In the genomic region with DNA sequence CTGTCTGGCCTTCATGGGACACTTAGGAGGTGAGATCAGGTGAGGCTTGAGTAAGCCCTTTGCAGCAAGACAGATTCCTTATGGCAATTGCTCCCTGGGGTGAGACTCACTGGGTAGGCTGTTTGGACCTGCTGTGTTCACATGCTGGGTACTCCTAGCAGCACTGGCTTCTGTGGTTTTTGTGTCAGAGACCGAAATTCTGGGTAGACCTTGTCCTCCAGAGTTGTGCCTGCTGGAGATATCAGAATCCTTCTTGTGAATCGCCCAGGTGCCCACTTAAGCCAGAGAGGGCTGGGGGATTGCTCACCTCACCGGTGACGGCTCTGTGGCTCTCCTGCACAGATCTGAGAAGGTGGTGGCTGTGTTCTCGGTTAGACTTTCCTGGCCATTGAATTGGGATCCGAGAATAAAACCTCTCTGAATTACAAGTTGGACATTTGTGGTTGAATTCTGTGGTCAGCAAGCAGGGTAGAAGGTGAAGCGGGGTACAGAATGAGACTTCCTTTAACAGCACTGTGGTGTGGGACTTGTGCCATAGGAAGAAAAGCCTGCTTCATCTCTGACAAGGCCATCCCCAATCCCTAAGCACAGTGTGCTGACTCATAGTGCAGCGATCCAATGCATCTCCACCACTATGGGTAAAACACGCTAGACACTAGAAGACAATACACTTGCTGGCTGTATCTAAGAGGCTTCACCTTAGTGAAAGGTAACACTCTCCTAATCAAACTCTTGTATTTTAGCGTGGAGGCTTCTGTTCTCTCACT, we compare ENCODE assay signal across 20 cellular contexts. TPM values are rescaled to one million over a fixed set of nuclear protein-coding genes. Genes with fewer than 3 reads are reported as not detected.
DNase-seq lines count a peak whose midpoint lies in the region; ATAC-seq and TF ChIP-seq lines count a peak whose summit lies in the region.
"Had no signal": no experiment of that assay in that cellular context is flagged by ENCODE, and none has a peak within 500 bp of the region (broad histone marks: within the 10 kb centered on the region; RNA-seq: fewer than 3 reads in every experiment).

No MANE protein-coding gene starts in this region.

- H3K36me3 ChIP-seq in prostate gland = no peaks in the 10 kb centered on the region
- H3K36me3 ChIP-seq: Peyer's patch, transverse colon had no signal

- no peaks in the 10 kb centered on the region for H3K4me1 ChIP-seq in prostate gland (replicated peaks)
- H3K4me1 ChIP-seq: Peyer's patch, transverse colon had no signal

- H3K27me3 ChIP-seq in prostate gland (replicated peaks; ENCODE audit: insufficient read depth) = no peaks in the 10 kb centered on the region
- H3K27me3 ChIP-seq: Peyer's patch, transverse colon had no signal

- no peak overlapping the region for H3K27ac ChIP-seq in prostate gland
- H3K27ac ChIP-seq: HL-60, Peyer's patch, skin epidermis, transverse colon had no signal

- no peak for TF ChIP-seq POLR2A in prostate gland (IDR thresholded peaks at IDR 0.05)

- TF ChIP-seq CTCF in prostate gland (IDR thresholded peaks at IDR 0.05) = no peak
- no peak for TF ChIP-seq CTCF in GM20000 (IDR thresholded peaks at IDR 0.05; ENCODE audit: extremely low read depth, missing control alignments)

- DNase-seq in Right ventricle myocardium inferior (ENCODE audit: missing footprints) (no peak), cardiac septum (ENCODE audit: low spot score) (no peak), amniotic epithelial cell (ENCODE audit: low read depth) (peak; percentile 79), left ventricle myocardium superior (no peak), CD1c-positive myeloid dendritic cell (ENCODE audit: extremely low spot score) (no peak), prostate gland (ENCODE audit: low spot score) (no peak), GM20000 (ENCODE audit: low spot score) (no peak), Kasumi-1 (lab: John Stamatoyannopoulos, UW) (no peak)
- DNase-seq: dermis blood vessel endothelial cell, DMS153, foreskin melanocyte, kidney, NCI-H2227 treated with DMSO at 0.1 percent for 48 hours, nephron progenitor cell, Peyer's patch, transverse colon had no signal

- intact Hi-C loops in Right ventricle myocardium inferior (cut with DNase I) = loop anchor here (10.0 kb wide), 1 partner anchor 427 kb away; no protein-coding TSS in a partner anchor
- intact Hi-C loops in cardiac septum (cut with DNase I) = loop anchor here (10.0 kb wide), 1 partner anchor 297 kb away; a partner anchor contains a TSS
- intact Hi-C loops in left ventricle myocardium superior (cut with micrococcal nuclease) = no loop called here
- intact Hi-C loops in prostate gland (cut with DNase I) = no loop called here

- H3K4me3 ChIP-seq in prostate gland = no peak overlapping the region
- H3K4me3 ChIP-seq: Peyer's patch, skin epidermis, transverse colon had no signal

- no peaks in the 10 kb centered on the region for H3K9me3 ChIP-seq in prostate gland
- H3K9me3 ChIP-seq: Peyer's patch, transverse colon had no signal

- ATAC-seq in Right ventricle myocardium inferior (peak; percentile 53), left ventricle myocardium superior (peak; percentile 78)
- ATAC-seq: activated naive CD4-positive, alpha-beta T cell treated with anti-CD3 and anti-CD28 coated beads, Interleukin-2, amount 50 U/mL, for 72 hours had no signal

- 89% methylated on average over 10 of the region's 10 CpGs for WGBS in prostate gland

RNA-seq across cellular contexts. Expression of a gene that starts 52.5 kb away (rescaled TPM):
- total RNA-seq in Right ventricle myocardium inferior (5.3 TPM), cardiac septum (12.0 TPM), left ventricle myocardium superior (7.7 TPM), prostate gland (10 to 100 TPM; 21.6 TPM)
- total RNA-seq: A673 had no signal

Comparison
In these comparisons a context has a peak if more than half of its experiments do, and no peak if none do; other contexts are left out.
1. intact Hi-C loops: an anchor here in Right ventricle myocardium inferior (10.0 kb wide) and cardiac septum (10.0 kb wide); none called in left ventricle myocardium superior and prostate gland.